16 cellular contexts compared by ENCODE assay signal in genomic region chr20:13515796-13516533, GRCh38.
DNase-seq lines count a peak whose midpoint lies in the region.
"Had no signal": no experiment of that assay in that cellular context is flagged by ENCODE, and none has a peak within 500 bp of the region (broad histone marks: within the 10 kb centered on the region; RNA-seq: fewer than 3 reads in every experiment).

No MANE protein-coding gene starts in this region.

- no peak overlapping the region for H3K9ac ChIP-seq in Karpas-422 (ENCODE audit: low read length)

- H3K36me3 ChIP-seq in Karpas-422 (ENCODE audit: insufficient read depth, low read length): no peaks in the 10 kb centered on the region

- no peaks in the 10 kb centered on the region for H3K27me3 ChIP-seq in Karpas-422 (ENCODE audit: low read length)
- H3K27me3 ChIP-seq: Peyer's patch had no signal

- H3K9me2 ChIP-seq in Karpas-422 (replicated peaks; ENCODE audit: insufficient read depth, low read length): no peaks in the 10 kb centered on the region; the same call in 1 of the 2 replicates

- no peaks in the 10 kb centered on the region for H3K4me1 ChIP-seq in Karpas-422 (ENCODE audit: low read length)
- H3K4me1 ChIP-seq: Caco-2, Peyer's patch had no signal

- H4K20me1 ChIP-seq in Karpas-422 (ENCODE audit: insufficient read depth, low read depth, low read length): no peaks in the 10 kb centered on the region

- no peaks in the 10 kb centered on the region for H3K9me3 ChIP-seq in Karpas-422 (ENCODE audit: low read length)
- H3K9me3 ChIP-seq: Caco-2 had no signal

- H3K27ac ChIP-seq in Karpas-422 (ENCODE audit: low read length): no peak overlapping the region
- H3K27ac ChIP-seq: Peyer's patch had no signal

- DNase-seq in EH (ENCODE audit: low read depth) (peak; percentile 18), RPMI7951 (ENCODE audit: low read depth) (peak; percentile 60), fibroblast of the conjunctiva (ENCODE audit: low read depth) (peak; percentile 22), Karpas-422 (no peak), NCI-H345 (lab: John Stamatoyannopoulos, UW) (no peak)
- DNase-seq in activated CD4-positive, alpha-beta T cell treated with anti-CD3 and anti-CD28 coated beads, Interleukin-2, amount 50 U/mL, for 48 hours: no peak
- no peak for DNase-seq in activated CD4-positive, CD25-positive, alpha-beta regulatory T cell treated with anti-CD3 and anti-CD28 coated beads, Interleukin-2, amount 50 U/mL, for 72 hours
- DNase-seq: Caco-2; CD4-positive, CD25-positive, alpha-beta regulatory T cell; NCI-H1105; NCI-H1694; NCI-H2081 treated with DMSO at 0.1 percent for 48 hours; NCI-H748 treated with DMSO at 0.1 percent for 48 hours; NK-92 treated with Interleukin-12 subunit alpha and Interleukin-12 subunit beta, amount 100 ng/mL, for 24 hours; Peyer's patch; Right ventricle myocardium superior had no signal

- H3K79me2 ChIP-seq in Karpas-422 (ENCODE audit: low read length): peaks cover 3% of the 10 kb centered on the region; the same call in 1 of the 2 replicates

- no peak overlapping the region for H3K4me2 ChIP-seq in Karpas-422 (ENCODE audit: low read depth, low read length, poor library complexity, severe bottlenecking)

- H3K4me3 ChIP-seq in Karpas-422 (ENCODE audit: low read length): no peak overlapping the region
- H3K4me3 ChIP-seq: Peyer's patch had no signal

- no peak overlapping the region for H2AFZ ChIP-seq in Karpas-422 (ENCODE audit: low read length)

Comparison
In these comparisons a context has a peak if more than half of its experiments do, and no peak if none do; other contexts are left out.
1. DNase-seq: peak in EH (single experiment), RPMI7951 (single experiment) and fibroblast of the conjunctiva (single experiment); none in Karpas-422 (single experiment), activated CD4-positive, alpha-beta T cell treated with anti-CD3 and anti-CD28 coated beads, Interleukin-2, amount 50 U/mL, for 48 hours (0 of 2), activated CD4-positive, CD25-positive, alpha-beta regulatory T cell treated with anti-CD3 and anti-CD28 coated beads, Interleukin-2, amount 50 U/mL, for 72 hours (single experiment) and NCI-H345 (single experiment).